Comparison of ENCODE assay signal across 8 cellular contexts in genomic region chr1:236103646-236104218, GRCh38. TPM values are rescaled to one million over a fixed set of nuclear protein-coding genes. Genes with fewer than 3 reads are reported as not detected.
A peak's percentile ranks its signal among the peaks of the same experiment; 100 is the strongest.
DNase-seq lines count a peak whose midpoint lies in the region; ATAC-seq and TF ChIP-seq lines count a peak whose summit lies in the region.

No MANE protein-coding gene starts in this region.

- peak; percentile 67 for TF ChIP-seq CTCF in GM12864 (IDR thresholded peaks at IDR 0.05; ENCODE audit: low read depth, low read length, missing control alignments)
- TF ChIP-seq CTCF in Peyer's patch (IDR thresholded peaks at IDR 0.05): peak; percentile 75 to 85 (median 82)
- peak; percentile 78 for TF ChIP-seq CTCF in fibroblast of villous mesenchyme (IDR thresholded peaks at IDR 0.05; ENCODE audit: insufficient read depth, low read depth, low read length)
- TF ChIP-seq CTCF in ovary (IDR thresholded peaks at IDR 0.05): peak; percentile 61 to 69 (median 68)
- peak; percentile 63 to 80 (median 72) for TF ChIP-seq CTCF in uterus (IDR thresholded peaks at IDR 0.05)

- TF ChIP-seq EP300 in ovary (IDR thresholded peaks at IDR 0.05): no peak

- H3K9me3 ChIP-seq in HUES64 (ENCODE audit: insufficient read depth, low read depth, low read length): no peaks in the 10 kb centered on the region
- H3K9me3 ChIP-seq in Peyer's patch: no peaks in the 10 kb centered on the region
- H3K9me3 ChIP-seq in ovary: no peaks in the 10 kb centered on the region
- H3K9me3 ChIP-seq in uterus: no peaks in the 10 kb centered on the region

- H3K4me1 ChIP-seq in HUES64 (ENCODE audit: insufficient read depth, low read length): peaks cover 9% of the 10 kb centered on the region
- H3K4me1 ChIP-seq in Peyer's patch: peaks cover 0 to 3% (median 0%) of the 10 kb centered on the region in 4 donors
- H3K4me1 ChIP-seq in ovary (ENCODE audit: insufficient read depth): no peaks in the 10 kb centered on the region
- no peaks in the 10 kb centered on the region for H3K4me1 ChIP-seq in uterus

- H3K27ac Mint-ChIP-seq in activated T-helper 17 cell treated with anti-CD3 and anti-CD28 coated beads, Interleukin-2, amount 50 U/mL, for 72 hours: no peak overlapping the region

- no peak overlapping the region for H3K4me3 Mint-ChIP-seq in activated T-helper 17 cell treated with anti-CD3 and anti-CD28 coated beads, Interleukin-2, amount 50 U/mL, for 72 hours

- TF ChIP-seq POLR2A in Peyer's patch (IDR thresholded peaks at IDR 0.05) (no peak), ovary (IDR thresholded peaks at IDR 0.05) (no peak), uterus (IDR thresholded peaks at IDR 0.05) (no peak)

- no peaks in the 10 kb centered on the region for H3K9me3 Mint-ChIP-seq in activated T-helper 17 cell treated with anti-CD3 and anti-CD28 coated beads, Interleukin-2, amount 50 U/mL, for 72 hours

- H3K36me3 Mint-ChIP-seq in activated T-helper 17 cell treated with anti-CD3 and anti-CD28 coated beads, Interleukin-2, amount 50 U/mL, for 72 hours (ENCODE audit: low read depth): no peaks in the 10 kb centered on the region

- H3K27ac ChIP-seq in HUES64 (ENCODE audit: low read depth, low read length) (no peak overlapping the region), Peyer's patch (no peak overlapping the region), ovary (no peak overlapping the region), uterus (no peak overlapping the region)

- DNase-seq in GM12864 (ENCODE audit: low read depth): no peak
- peak in 2 of 3 donors; percentile 32 to 77 for DNase-seq in Peyer's patch
- peak; percentile 70 for DNase-seq in fibroblast of villous mesenchyme (ENCODE audit: low read depth)
- peak; percentile 28 to 55 (median 50) for DNase-seq in ovary
- DNase-seq in uterus: peak; percentile 46 to 57

- H3K9ac ChIP-seq in HUES64 (ENCODE audit: low read depth, low read length): 0 out of 2 replicates have a peak overlapping the region, but pooled peaks have one; percentile 31

- H3K4me1 Mint-ChIP-seq in activated T-helper 17 cell treated with anti-CD3 and anti-CD28 coated beads, Interleukin-2, amount 50 U/mL, for 72 hours: peaks cover 4% of the 10 kb centered on the region

- intact Hi-C loops in ovary (cut with DNase I) (loop anchor here in 2 of 4 donors (5.0 kb wide), 2 partner anchors 374 to 389 kb away; no protein-coding TSS in a partner anchor), uterus (cut with DNase I; ENCODE audit: low total_unique reads) (no loop called here)

- H3K27me3 Mint-ChIP-seq in activated T-helper 17 cell treated with anti-CD3 and anti-CD28 coated beads, Interleukin-2, amount 50 U/mL, for 72 hours: peaks cover 3% of the 10 kb centered on the region

- no peaks in the 10 kb centered on the region for H3K36me3 ChIP-seq in HUES64 (ENCODE audit: insufficient read depth, low read length)
- H3K36me3 ChIP-seq in Peyer's patch: no peaks in the 10 kb centered on the region
- no peaks in the 10 kb centered on the region for H3K36me3 ChIP-seq in ovary
- no peaks in the 10 kb centered on the region for H3K36me3 ChIP-seq in uterus

- H3K27me3 ChIP-seq in HUES64 (ENCODE audit: insufficient read depth, low read length) (peaks cover 2% of the 10 kb centered on the region), Peyer's patch (no peaks in the 10 kb centered on the region), ovary (no peaks in the 10 kb centered on the region), uterus (no peaks in the 10 kb centered on the region)

- peak; percentile 47 for ATAC-seq in activated T-helper 17 cell treated with anti-CD3 and anti-CD28 coated beads, Interleukin-2, amount 50 U/mL, for 72 hours (replicated peaks)
- no peak for ATAC-seq in HG03378 (IDR thresholded peaks at IDR 0.05; ENCODE audit: unreplicated experiment)

- 33% methylated on average over 13 of the region's 13 CpGs for WGBS in HUES64
- 8 to 12% (median 10%) methylated on average over 13 of the region's 13 CpGs for WGBS in ovary, 3 donors

- H3K4me3 ChIP-seq in GM12864 (ENCODE audit: low read depth, low read length) (no peak overlapping the region), HUES64 (ENCODE audit: low read length) (0 out of 2 replicates have a peak overlapping the region, but pooled peaks have one; percentile 19), Peyer's patch (no peak overlapping the region), fibroblast of villous mesenchyme (ENCODE audit: low read depth, low read length) (no peak overlapping the region), ovary (no peak overlapping the region), uterus (no peak overlapping the region)

RNA-seq across cellular contexts. Expression of gene GPR137B, which starts 38.6 kb away (rescaled TPM):
- 4.2 TPM for polyA plus RNA-seq in HUES64 (2013, experiment 1 of 2)
- 5.5 TPM for polyA plus RNA-seq in HUES64 (2013, experiment 2 of 2)
- total RNA-seq in Peyer's patch: 10 to 100 TPM; 13.4 to 37.1 (median 23.0) TPM
- total RNA-seq in activated T-helper 17 cell treated with anti-CD3 and anti-CD28 coated beads, Interleukin-2, amount 50 U/mL, for 72 hours: 10 to 100 TPM in 1 of 2 donors, 1 to 10 TPM in 1; 5.1 to 10.1 TPM
- 11.6 and 13.0 TPM in 2 replicates for total RNA-seq in fibroblast of villous mesenchyme
- total RNA-seq in ovary: 10 to 100 TPM; 11.4 to 35.2 (median 13.7) TPM
- 10 to 100 TPM; 10.8 to 31.8 TPM for polyA plus RNA-seq in ovary
- total RNA-seq in uterus: 10 to 100 TPM in 3 of 4 donors, under 1 TPM in 1; 0.29 to 15.1 (median 11.2) TPM

RNA-seq across cellular contexts. Expression of gene NID1, which starts 38.8 kb away (rescaled TPM):
- 13.3 TPM for polyA plus RNA-seq in HUES64 (2013, experiment 1 of 2)
- polyA plus RNA-seq in HUES64 (2013, experiment 2 of 2): 18.6 TPM
- 10 to 100 TPM; 20.5 to 92.4 (median 62.0) TPM for total RNA-seq in Peyer's patch
- total RNA-seq in activated T-helper 17 cell treated with anti-CD3 and anti-CD28 coated beads, Interleukin-2, amount 50 U/mL, for 72 hours: under 1 TPM; 0.05 to 0.09 TPM
- total RNA-seq in fibroblast of villous mesenchyme: 204 and 211 TPM in 2 replicates
- 100 to 1,000 TPM in 3 of 7 donors, 10 to 100 TPM in 4; 59.2 to 141 (median 72.0) TPM for total RNA-seq in ovary
- 100 to 1,000 TPM in 1 of 2 donors, 10 to 100 TPM in 1; 76.4 to 147 TPM for polyA plus RNA-seq in ovary
- 100 to 1,000 TPM in 3 of 4 donors, 10 to 100 TPM in 1; 70.7 to 252 (median 184) TPM for total RNA-seq in uterus

Comparison
In these comparisons a context has a peak if more than half of its experiments do, and no peak if none do; other contexts are left out.
1. RNA of gene NID1, which starts 38.8 kb away (total RNA-seq): 70.7 to 252 TPM in uterus, 204 to 211 TPM in fibroblast of villous mesenchyme, 59.2 to 141 TPM in ovary and 20.5 to 92.4 TPM in Peyer's patch; 0.05 to 0.09 TPM in activated T-helper 17 cell treated with anti-CD3 and anti-CD28 coated beads, Interleukin-2, amount 50 U/mL, for 72 hours; every median in the first group is over 10 times any median in the second.
2. Peak in every context shown above with its lines, with median percentiles within 50 percentile points of each other: CTCF ChIP-seq.